In the genomic region with DNA sequence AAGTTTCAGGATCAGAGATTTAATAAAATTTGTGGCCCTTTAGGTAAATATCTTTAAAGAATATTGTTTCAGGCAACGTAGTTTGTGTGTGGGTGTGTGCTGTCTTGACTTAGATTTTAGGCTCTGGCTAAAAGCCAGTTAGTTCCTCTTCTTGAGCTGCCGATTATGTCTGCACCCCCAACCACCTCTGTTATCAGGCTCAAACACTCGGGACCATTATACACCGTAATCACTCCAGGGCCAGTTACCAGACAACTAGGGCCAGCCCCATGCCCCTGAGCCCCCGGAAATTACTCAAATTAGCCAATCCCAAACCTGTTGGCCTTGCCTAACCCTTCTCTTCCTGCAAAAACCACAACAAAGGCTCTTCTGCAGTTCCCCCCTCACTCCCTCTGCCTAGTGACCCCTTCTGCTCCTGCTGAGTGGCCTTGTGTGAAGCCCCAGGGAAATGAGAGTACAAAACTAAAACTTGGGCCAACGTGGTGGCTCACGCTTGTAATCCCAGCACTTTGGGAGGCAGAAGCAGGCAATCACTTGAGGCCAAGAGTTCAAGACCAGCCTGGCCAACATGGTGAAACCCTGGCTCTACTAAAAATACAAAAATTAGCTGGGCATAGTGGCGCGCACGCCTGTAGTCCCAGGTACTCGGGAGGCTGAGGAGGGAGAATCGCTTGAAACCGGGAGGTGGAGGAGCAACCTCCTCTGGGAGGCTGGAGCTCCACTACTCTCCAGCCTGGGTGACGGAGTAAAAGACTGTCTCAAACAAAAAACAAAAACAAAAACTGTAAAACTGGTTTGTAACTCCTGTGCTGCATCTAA, we compare ENCODE assay signal across 1 cellular context.
A peak's percentile ranks its signal among the peaks of the same experiment; 100 is the strongest.
TF ChIP-seq lines count a peak whose summit lies in the region.

No MANE protein-coding gene starts in this region.

TF ChIP-seq in K562, 482 proteins besides CTCF, POLR2A, EP300 and RAD21 (continued from another document and continues in another):
- TF ChIP-seq RHOXF2B (CRISPR knock-in tag; conservative IDR thresholded peaks at IDR 0.05) (peak; percentile 84; the same call in 1 of the 2 replicates), NFATC3 (IDR thresholded peaks at IDR 0.05) (peak; percentile 88), TSC22D4 (tag; IDR thresholded peaks at IDR 0.05) (no peak), PHF21A (IDR thresholded peaks at IDR 0.05; ENCODE audit: borderline replicate concordance, low read depth) (peak; percentile 96), ZNF584 (CRISPR knock-in tag; IDR thresholded peaks at IDR 0.05; ENCODE audit: low read depth) (peak; percentile 95), ZBED1 (IDR thresholded peaks at IDR 0.05) (peak; percentile 95), NRF1 (conservative IDR thresholded peaks at IDR 0.05 in 1 of 2, IDR thresholded peaks at IDR 0.05 in 1 of 2) (peak; percentile 42 to 52; a peak in 3 of 4 replicates), KAT2B (IDR thresholded peaks at IDR 0.05; ENCODE audit: low read depth, low read length) (no peak), E2F5 (CRISPR knock-in tag; IDR thresholded peaks at IDR 0.05) (no peak; the same call in 1 of the 2 replicates), ELF1 (tag; IDR thresholded peaks at IDR 0.05) (peak; percentile 91), HEY1 (CRISPR knock-in tag; IDR thresholded peaks at IDR 0.05; ENCODE audit: borderline replicate concordance) (peak; percentile 85), ETS2 (tag; IDR thresholded peaks at IDR 0.05; ENCODE audit: borderline replicate concordance, poor library complexity, severe bottlenecking) (no peak), NUFIP1 (IDR thresholded peaks at IDR 0.05; ENCODE audit: partially characterized antibody) (peak; percentile 13), ZNF707 (CRISPR knock-in tag; conservative IDR thresholded peaks at IDR 0.05) (peak; percentile 75; the same call in 1 of the 2 replicates), HOMEZ (CRISPR knock-in tag; IDR thresholded peaks at IDR 0.05) (peak; percentile 85; the same call in 1 of the 2 replicates), PPARD (CRISPR knock-in tag; IDR thresholded peaks at IDR 0.05) (0 out of 2 replicates have a peak, but pooled peaks have one; percentile 42), CREM (IDR thresholded peaks at IDR 0.05; ENCODE audit: low read depth) (peak; percentile 92), ZNF316 (IDR thresholded peaks at IDR 0.05) (0 out of 2 replicates have a peak, but pooled peaks have one; percentile 3), STAT5A (IDR thresholded peaks at IDR 0.05; ENCODE audit: borderline replicate concordance, low read length) (peak; percentile 99), ZNF696 (CRISPR knock-in tag; conservative IDR thresholded peaks at IDR 0.05) (peak; percentile 75; the same call in 1 of the 2 replicates), KDM5B (IDR thresholded peaks at IDR 0.05; ENCODE audit: insufficient replicate concordance, low read depth, low read length) (peak; percentile 22), ATF6 (CRISPR knock-in tag; IDR thresholded peaks at IDR 0.05) (no peak), HSF4 (CRISPR knock-in tag; IDR thresholded peaks at IDR 0.05; ENCODE audit: borderline replicate concordance) (peak; percentile 81), SMAD2 (IDR thresholded peaks at IDR 0.05; ENCODE audit: low read depth, low read length) (no peak), ZNF146 (CRISPR knock-in tag; IDR thresholded peaks at IDR 0.05; ENCODE audit: unreplicated experiment) (no peak), SMAD3 (CRISPR knock-in tag; conservative IDR thresholded peaks at IDR 0.05) (peak; percentile 85; the same call in 1 of the 2 replicates), CREB1 (IDR thresholded peaks at IDR 0.05) (peak; percentile 77), CREB1 (CRISPR knock-in tag; IDR thresholded peaks at IDR 0.05) (peak; percentile 54; the same call in 1 of the 2 replicates), ZNF175 (CRISPR knock-in tag; IDR thresholded peaks at IDR 0.05; ENCODE audit: low read depth) (peak; percentile 87), USF1 (CRISPR knock-in tag; IDR thresholded peaks at IDR 0.05) (no peak), FOS (IDR thresholded peaks at IDR 0.05; ENCODE audit: extremely low read depth, insufficient read length) (no peak), RBM15 (IDR thresholded peaks at IDR 0.05; ENCODE audit: insufficient read depth, low read length) (no peak), FOXA1 (IDR thresholded peaks at IDR 0.05; ENCODE audit: borderline replicate concordance) (no peak), MTF1 (CRISPR knock-in tag; IDR thresholded peaks at IDR 0.05; ENCODE audit: borderline replicate concordance) (peak; percentile 80; the same call in 1 of the 2 replicates), GTF2E2 (tag; IDR thresholded peaks at IDR 0.05) (no peak; the same call in 1 of the 2 replicates)
- TF ChIP-seq, protein P1, sequence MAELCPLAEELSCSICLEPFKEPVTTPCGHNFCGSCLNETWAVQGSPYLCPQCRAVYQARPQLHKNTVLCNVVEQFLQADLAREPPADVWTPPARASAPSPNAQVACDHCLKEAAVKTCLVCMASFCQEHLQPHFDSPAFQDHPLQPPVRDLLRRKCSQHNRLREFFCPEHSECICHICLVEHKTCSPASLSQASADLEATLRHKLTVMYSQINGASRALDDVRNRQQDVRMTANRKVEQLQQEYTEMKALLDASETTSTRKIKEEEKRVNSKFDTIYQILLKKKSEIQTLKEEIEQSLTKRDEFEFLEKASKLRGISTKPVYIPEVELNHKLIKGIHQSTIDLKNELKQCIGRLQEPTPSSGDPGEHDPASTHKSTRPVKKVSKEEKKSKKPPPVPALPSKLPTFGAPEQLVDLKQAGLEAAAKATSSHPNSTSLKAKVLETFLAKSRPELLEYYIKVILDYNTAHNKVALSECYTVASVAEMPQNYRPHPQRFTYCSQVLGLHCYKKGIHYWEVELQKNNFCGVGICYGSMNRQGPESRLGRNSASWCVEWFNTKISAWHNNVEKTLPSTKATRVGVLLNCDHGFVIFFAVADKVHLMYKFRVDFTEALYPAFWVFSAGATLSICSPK (IDR thresholded peaks at IDR 0.05; ENCODE audit: borderline replicate concordance): no peak
- TF ChIP-seq, protein P2, sequence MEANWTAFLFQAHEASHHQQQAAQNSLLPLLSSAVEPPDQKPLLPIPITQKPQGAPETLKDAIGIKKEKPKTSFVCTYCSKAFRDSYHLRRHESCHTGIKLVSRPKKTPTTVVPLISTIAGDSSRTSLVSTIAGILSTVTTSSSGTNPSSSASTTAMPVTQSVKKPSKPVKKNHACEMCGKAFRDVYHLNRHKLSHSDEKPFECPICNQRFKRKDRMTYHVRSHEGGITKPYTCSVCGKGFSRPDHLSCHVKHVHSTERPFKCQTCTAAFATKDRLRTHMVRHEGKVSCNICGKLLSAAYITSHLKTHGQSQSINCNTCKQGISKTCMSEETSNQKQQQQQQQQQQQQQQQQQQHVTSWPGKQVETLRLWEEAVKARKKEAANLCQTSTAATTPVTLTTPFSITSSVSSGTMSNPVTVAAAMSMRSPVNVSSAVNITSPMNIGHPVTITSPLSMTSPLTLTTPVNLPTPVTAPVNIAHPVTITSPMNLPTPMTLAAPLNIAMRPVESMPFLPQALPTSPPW (CRISPR knock-in tag; IDR thresholded peaks at IDR 0.05): peak; percentile 99
- TF ChIP-seq, protein P3, sequence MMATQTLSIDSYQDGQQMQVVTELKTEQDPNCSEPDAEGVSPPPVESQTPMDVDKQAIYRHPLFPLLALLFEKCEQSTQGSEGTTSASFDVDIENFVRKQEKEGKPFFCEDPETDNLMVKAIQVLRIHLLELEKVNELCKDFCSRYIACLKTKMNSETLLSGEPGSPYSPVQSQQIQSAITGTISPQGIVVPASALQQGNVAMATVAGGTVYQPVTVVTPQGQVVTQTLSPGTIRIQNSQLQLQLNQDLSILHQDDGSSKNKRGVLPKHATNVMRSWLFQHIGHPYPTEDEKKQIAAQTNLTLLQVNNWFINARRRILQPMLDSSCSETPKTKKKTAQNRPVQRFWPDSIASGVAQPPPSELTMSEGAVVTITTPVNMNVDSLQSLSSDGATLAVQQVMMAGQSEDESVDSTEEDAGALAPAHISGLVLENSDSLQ (IDR thresholded peaks at IDR 0.05): peak; percentile 78
- TF ChIP-seq, protein P4, sequence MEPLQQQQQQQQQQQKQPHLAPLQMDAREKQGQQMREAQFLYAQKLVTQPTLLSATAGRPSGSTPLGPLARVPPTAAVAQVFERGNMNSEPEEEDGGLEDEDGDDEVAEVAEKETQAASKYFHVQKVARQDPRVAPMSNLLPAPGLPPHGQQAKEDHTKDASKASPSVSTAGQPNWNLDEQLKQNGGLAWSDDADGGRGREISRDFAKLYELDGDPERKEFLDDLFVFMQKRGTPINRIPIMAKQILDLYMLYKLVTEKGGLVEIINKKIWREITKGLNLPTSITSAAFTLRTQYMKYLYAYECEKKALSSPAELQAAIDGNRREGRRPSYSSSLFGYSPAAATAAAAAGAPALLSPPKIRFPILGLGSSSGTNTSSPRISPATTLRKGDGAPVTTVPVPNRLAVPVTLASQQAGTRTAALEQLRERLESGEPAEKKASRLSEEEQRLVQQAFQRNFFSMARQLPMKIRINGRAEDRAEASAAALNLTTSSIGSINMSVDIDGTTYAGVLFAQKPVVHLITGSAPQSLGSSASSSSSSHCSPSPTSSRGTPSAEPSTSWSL (CRISPR knock-in tag; IDR thresholded peaks at IDR 0.05; ENCODE audit: borderline replicate concordance): peak; percentile 96
- TF ChIP-seq, protein P5, sequence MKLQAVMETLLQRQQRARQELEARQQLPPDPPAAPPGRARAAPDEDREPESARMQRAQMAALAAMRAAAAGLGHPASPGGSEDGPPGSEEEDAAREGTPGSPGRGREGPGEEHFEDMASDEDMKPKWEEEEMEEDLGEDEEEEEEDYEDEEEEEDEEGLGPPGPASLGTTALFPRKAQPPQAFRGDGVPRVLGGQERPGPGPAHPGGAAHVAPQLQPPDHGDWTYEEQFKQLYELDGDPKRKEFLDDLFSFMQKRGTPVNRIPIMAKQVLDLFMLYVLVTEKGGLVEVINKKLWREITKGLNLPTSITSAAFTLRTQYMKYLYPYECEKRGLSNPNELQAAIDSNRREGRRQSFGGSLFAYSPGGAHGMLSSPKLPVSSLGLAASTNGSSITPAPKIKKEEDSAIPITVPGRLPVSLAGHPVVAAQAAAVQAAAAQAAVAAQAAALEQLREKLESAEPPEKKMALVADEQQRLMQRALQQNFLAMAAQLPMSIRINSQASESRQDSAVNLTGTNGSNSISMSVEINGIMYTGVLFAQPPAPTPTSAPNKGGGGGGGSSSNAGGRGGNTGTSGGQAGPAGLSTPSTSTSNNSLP (IDR thresholded peaks at IDR 0.05; ENCODE audit: borderline replicate concordance, low read depth, low read length): peak; percentile 89
- TF ChIP-seq, protein P6, sequence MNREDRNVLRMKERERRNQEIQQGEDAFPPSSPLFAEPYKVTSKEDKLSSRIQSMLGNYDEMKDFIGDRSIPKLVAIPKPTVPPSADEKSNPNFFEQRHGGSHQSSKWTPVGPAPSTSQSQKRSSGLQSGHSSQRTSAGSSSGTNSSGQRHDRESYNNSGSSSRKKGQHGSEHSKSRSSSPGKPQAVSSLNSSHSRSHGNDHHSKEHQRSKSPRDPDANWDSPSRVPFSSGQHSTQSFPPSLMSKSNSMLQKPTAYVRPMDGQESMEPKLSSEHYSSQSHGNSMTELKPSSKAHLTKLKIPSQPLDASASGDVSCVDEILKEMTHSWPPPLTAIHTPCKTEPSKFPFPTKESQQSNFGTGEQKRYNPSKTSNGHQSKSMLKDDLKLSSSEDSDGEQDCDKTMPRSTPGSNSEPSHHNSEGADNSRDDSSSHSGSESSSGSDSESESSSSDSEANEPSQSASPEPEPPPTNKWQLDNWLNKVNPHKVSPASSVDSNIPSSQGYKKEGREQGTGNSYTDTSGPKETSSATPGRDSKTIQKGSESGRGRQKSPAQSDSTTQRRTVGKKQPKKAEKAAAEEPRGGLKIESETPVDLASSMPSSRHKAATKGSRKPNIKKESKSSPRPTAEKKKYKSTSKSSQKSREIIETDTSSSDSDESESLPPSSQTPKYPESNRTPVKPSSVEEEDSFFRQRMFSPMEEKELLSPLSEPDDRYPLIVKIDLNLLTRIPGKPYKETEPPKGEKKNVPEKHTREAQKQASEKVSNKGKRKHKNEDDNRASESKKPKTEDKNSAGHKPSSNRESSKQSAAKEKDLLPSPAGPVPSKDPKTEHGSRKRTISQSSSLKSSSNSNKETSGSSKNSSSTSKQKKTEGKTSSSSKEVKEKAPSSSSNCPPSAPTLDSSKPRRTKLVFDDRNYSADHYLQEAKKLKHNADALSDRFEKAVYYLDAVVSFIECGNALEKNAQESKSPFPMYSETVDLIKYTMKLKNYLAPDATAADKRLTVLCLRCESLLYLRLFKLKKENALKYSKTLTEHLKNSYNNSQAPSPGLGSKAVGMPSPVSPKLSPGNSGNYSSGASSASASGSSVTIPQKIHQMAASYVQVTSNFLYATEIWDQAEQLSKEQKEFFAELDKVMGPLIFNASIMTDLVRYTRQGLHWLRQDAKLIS (CRISPR knock-in tag; IDR thresholded peaks at IDR 0.05): peak; percentile 97
